ENCODE assay signal across 35 cellular contexts in genomic region chr7:54560726-54561125, GRCh38. TPM values are rescaled to one million over a fixed set of nuclear protein-coding genes. Genes with fewer than 3 reads are reported as not detected.
"Had no signal": no experiment of that assay in that cellular context is flagged by ENCODE, and none has a peak within 500 bp of the region (broad histone marks: within the 10 kb centered on the region; RNA-seq: fewer than 3 reads in every experiment).

No MANE protein-coding gene starts in this region.

- H3K9me3 ChIP-seq: adrenal gland, body of pancreas had no signal

- DNase-seq: activated B cell treated with CpG ODN at 0.5 μM for 24 hours; activated CD4-positive, alpha-beta memory T cell treated with anti-CD3 and anti-CD28 coated beads for 36 hours; activated CD4-positive, alpha-beta T cell treated with anti-CD3 and anti-CD28 coated beads for 4 hours; activated CD4-positive, alpha-beta T cell treated with anti-CD3 and anti-CD28 coated beads, Interleukin-2, amount 50 U/mL, for 1 hour; activated CD4-positive, CD25-positive, alpha-beta regulatory T cell treated with anti-CD3 and anti-CD28 coated beads, Interleukin-2, amount 50 U/mL, for 72 hours; activated CD8-positive, alpha-beta memory T cell treated with anti-CD3 and anti-CD28 coated beads, Interleukin-2, amount 50 U/mL, for 4 hours; activated gamma-delta T cell treated with Interleukin-2 at 50 U/mL for 16 hours; activated naive CD4-positive, alpha-beta T cell treated with anti-CD3 and anti-CD28 coated beads for 36 hours; activated T-cell treated with anti-CD3 and anti-CD28 coated beads for 4 hours; activated T-cell treated with anti-CD3 and anti-CD28 coated beads, Interleukin-2, amount 50 U/mL, for 4 hours; adrenal gland; body of pancreas; central memory CD4-positive, alpha-beta T cell; NCI-H1105; NCI-H1417 treated with DMSO at 0.1 percent for 48 hours; NCI-H187 treated with DMSO at 0.1 percent for 48 hours; NCI-H2081; NCI-H2171 treated with DMSO at 0.1 percent for 48 hours; NCI-H226; NCI-H446 treated with DMSO at 0.1 percent for 48 hours; NCI-H524 treated with DMSO at 0.1 percent for 48 hours; NCI-H748 treated with DMSO at 0.1 percent for 48 hours; NK-92 treated with Interleukin-12 subunit alpha and Interleukin-12 subunit beta, amount 100 ng/mL, for 24 hours; SHP77; SW 1271; T-helper 1 cell; T-helper 2 cell; T-helper 9 cell had no signal

- H3K4me2 ChIP-seq: KMS-11 had no signal

- ATAC-seq: activated naive CD4-positive, alpha-beta T cell treated with anti-CD3 and anti-CD28 coated beads, Interleukin-2, amount 50 U/mL, for 72 hours; activated T-cell treated with anti-CD3 and anti-CD28 coated beads, Interleukin-2, amount 50 U/mL, for 4 hours; body of pancreas had no signal

- H3K4me1 ChIP-seq: adrenal gland had no signal

- H3K27me3 ChIP-seq: adrenal gland, body of pancreas had no signal

- H3K36me3 ChIP-seq: adrenal gland had no signal

- H3K4me3 ChIP-seq: adrenal gland, body of pancreas had no signal

- H3K27ac ChIP-seq: adrenal gland, body of pancreas, KMS-11, VCaP had no signal

RNA-seq across cellular contexts. Expression of gene VSTM2A, which starts 18.6 kb away (rescaled TPM):
- total RNA-seq: activated B cell treated with CpG ODN at 0.5 μM for 24 hours; activated CD4-positive, alpha-beta memory T cell treated with anti-CD3 and anti-CD28 coated beads for 36 hours; activated naive CD4-positive, alpha-beta T cell treated with anti-CD3 and anti-CD28 coated beads for 36 hours; activated naive CD4-positive, alpha-beta T cell treated with anti-CD3 and anti-CD28 coated beads, Interleukin-2, amount 50 U/mL, for 72 hours; activated T-cell treated with anti-CD3 and anti-CD28 coated beads, Interleukin-2, amount 50 U/mL, for 4 hours; activated T-helper 1 cell treated with anti-CD3 and anti-CD28 coated beads, Interleukin-12 subunit alpha, Interleukin-12 subunit beta, Interleukin-2, Interleukin-4 antibody, amounts not matched to agents 30 ng/mL and 10 ng/mL and 1 ng/mL, durations not matched to agents 14 hours and 24 hours and 36 hours; LHCN-M2; M059J; SK-MEL-5 had no signal
